ENCODE assay signal across 19 cellular contexts in genomic region chr1:101732221-101732620, GRCh38.
A peak's percentile ranks its signal among the peaks of the same experiment; 100 is the strongest.
DNase-seq lines count a peak whose midpoint lies in the region; ATAC-seq and TF ChIP-seq lines count a peak whose summit lies in the region.
"Had no signal": no experiment of that assay in that cellular context is flagged by ENCODE, and none has a peak within 500 bp of the region (broad histone marks: within the 10 kb centered on the region; RNA-seq: fewer than 3 reads in every experiment).

No MANE protein-coding gene starts in this region.

- intact Hi-C loops in CD4-positive, alpha-beta T cell (cut with DNase I, micrococcal nuclease) = no loop called here
- intact Hi-C loops in esophagus squamous epithelium (cut with DNase I) = no loop called here

- no peak for TF ChIP-seq CTCF in CD4-positive, alpha-beta T cell (IDR thresholded peaks at IDR 0.05)
- no peak for TF ChIP-seq CTCF in esophagus squamous epithelium (IDR thresholded peaks at IDR 0.05)

- no peak overlapping the region for H3K27ac Mint-ChIP-seq in CD4-positive, alpha-beta T cell
- H3K27ac Mint-ChIP-seq in activated naive CD8-positive, alpha-beta T cell treated with anti-CD3 and anti-CD28 coated beads for 36 hours = no peak overlapping the region
- H3K27ac Mint-ChIP-seq: CD14-positive monocyte; memory B cell; neural progenitor cell; stimulated activated effector memory CD8-positive, alpha-beta T cell treated with anti-CD3 and anti-CD28 coated beads, Interleukin-12 subunit alpha, Interleukin-12 subunit beta, amount 100 ng/mL, for 72 hours had no signal

- H3K4me1 ChIP-seq in esophagus squamous epithelium = no peaks in the 10 kb centered on the region
- H3K4me1 ChIP-seq: neural progenitor cell, SJCRH30, upper lobe of right lung had no signal

- H3K4me1 Mint-ChIP-seq in CD4-positive, alpha-beta T cell (ENCODE audit: low read depth) = no peaks in the 10 kb centered on the region
- H3K4me1 Mint-ChIP-seq in activated naive CD8-positive, alpha-beta T cell treated with anti-CD3 and anti-CD28 coated beads for 36 hours = no peaks in the 10 kb centered on the region
- H3K4me1 Mint-ChIP-seq: CD14-positive monocyte; memory B cell; neural progenitor cell; stimulated activated effector memory CD8-positive, alpha-beta T cell treated with anti-CD3 and anti-CD28 coated beads, Interleukin-12 subunit alpha, Interleukin-12 subunit beta, amount 100 ng/mL, for 72 hours had no signal

- no peak overlapping the region for H3K4me3 Mint-ChIP-seq in CD4-positive, alpha-beta T cell
- H3K4me3 Mint-ChIP-seq in activated naive CD8-positive, alpha-beta T cell treated with anti-CD3 and anti-CD28 coated beads for 36 hours = no peak overlapping the region
- H3K4me3 Mint-ChIP-seq: activated T-cell treated with anti-CD3 and anti-CD28 coated beads, Interleukin-2, amount 50 U/mL, for 4 hours; CD14-positive monocyte; memory B cell; neural progenitor cell; stimulated activated effector memory CD8-positive, alpha-beta T cell treated with anti-CD3 and anti-CD28 coated beads, Interleukin-12 subunit alpha, Interleukin-12 subunit beta, amount 100 ng/mL, for 72 hours had no signal

- H3K27me3 ChIP-seq in CD4-positive, alpha-beta T cell (ENCODE audit: control insufficient read depth, insufficient read depth, low read length) = no peaks in the 10 kb centered on the region
- H3K27me3 ChIP-seq in esophagus squamous epithelium = no peaks in the 10 kb centered on the region
- H3K27me3 ChIP-seq: neural progenitor cell, SJCRH30, upper lobe of right lung had no signal

- no peaks in the 10 kb centered on the region for H3K9me3 ChIP-seq in CD4-positive, alpha-beta T cell (ENCODE audit: control insufficient read depth, low read length)
- no peaks in the 10 kb centered on the region for H3K9me3 ChIP-seq in esophagus squamous epithelium
- H3K9me3 ChIP-seq: SJCRH30, upper lobe of right lung had no signal

- H3K36me3 ChIP-seq in esophagus squamous epithelium = no peaks in the 10 kb centered on the region
- H3K36me3 ChIP-seq: neural progenitor cell, SJCRH30, upper lobe of right lung had no signal

- no peak overlapping the region for H3K4me3 ChIP-seq in esophagus squamous epithelium
- H3K4me3 ChIP-seq: neural progenitor cell, SJCRH30, upper lobe of right lung had no signal

- POLR2A ChIA-PET in CD4-positive, alpha-beta T cell (lab: Charles Lee) = no interaction called here

- ATAC-seq in GM19023 (IDR thresholded peaks at IDR 0.05; ENCODE audit: unreplicated experiment) (peak; percentile 54), HG02759 (IDR thresholded peaks at IDR 0.05; ENCODE audit: unreplicated experiment) (peak; percentile 60), HG03565 (IDR thresholded peaks at IDR 0.05; ENCODE audit: unreplicated experiment) (peak; percentile 72)
- no peak for ATAC-seq in CD4-positive, alpha-beta T cell (ENCODE audit: poor library complexity)
- ATAC-seq: activated T-cell treated with anti-CD3 and anti-CD28 coated beads, Interleukin-2, amount 50 U/mL, for 4 hours; stimulated activated effector memory CD8-positive, alpha-beta T cell treated with anti-CD3 and anti-CD28 coated beads, Interleukin-12 subunit alpha, Interleukin-12 subunit beta, amount 100 ng/mL, for 72 hours; upper lobe of right lung had no signal

- 62 to 65% methylated on average over 2 of the region's 2 CpGs for WGBS in esophagus squamous epithelium, 2 donors

- TF ChIP-seq POLR2A in esophagus squamous epithelium (IDR thresholded peaks at IDR 0.05) = no peak

- H3K36me3 Mint-ChIP-seq in CD4-positive, alpha-beta T cell (ENCODE audit: low read depth) = no peaks in the 10 kb centered on the region
- no peaks in the 10 kb centered on the region for H3K36me3 Mint-ChIP-seq in activated naive CD8-positive, alpha-beta T cell treated with anti-CD3 and anti-CD28 coated beads for 36 hours
- H3K36me3 Mint-ChIP-seq: CD14-positive monocyte; memory B cell; neural progenitor cell; stimulated activated effector memory CD8-positive, alpha-beta T cell treated with anti-CD3 and anti-CD28 coated beads, Interleukin-12 subunit alpha, Interleukin-12 subunit beta, amount 100 ng/mL, for 72 hours had no signal

- DNase-seq in DMS53 (lab: John Stamatoyannopoulos, UW) (peak; percentile 50), 8988T (no peak), esophagus squamous epithelium (lab: John Stamatoyannopoulos, UW) (no peak)
- DNase-seq in CD4-positive, alpha-beta T cell = no peak
- DNase-seq in activated naive CD8-positive, alpha-beta T cell treated with anti-CD3 and anti-CD28 coated beads for 36 hours = no peak
- DNase-seq: activated CD4-positive, alpha-beta T cell treated with anti-CD3 and anti-CD28 coated beads, Interleukin-2, amount 50 U/mL, for 1 hour; activated T-cell treated with anti-CD3 and anti-CD28 coated beads, Interleukin-2, amount 50 U/mL, for 4 hours; EL; GOT3; SJCRH30; T1000; upper lobe of right lung had no signal

- H3K9me3 Mint-ChIP-seq in CD4-positive, alpha-beta T cell = no peaks in the 10 kb centered on the region
- H3K9me3 Mint-ChIP-seq in activated naive CD8-positive, alpha-beta T cell treated with anti-CD3 and anti-CD28 coated beads for 36 hours = no peaks in the 10 kb centered on the region
- H3K9me3 Mint-ChIP-seq: activated T-cell treated with anti-CD3 and anti-CD28 coated beads, Interleukin-2, amount 50 U/mL, for 4 hours; memory B cell; neural progenitor cell; stimulated activated effector memory CD8-positive, alpha-beta T cell treated with anti-CD3 and anti-CD28 coated beads, Interleukin-12 subunit alpha, Interleukin-12 subunit beta, amount 100 ng/mL, for 72 hours had no signal

- no peak overlapping the region for H3K27ac ChIP-seq in CD4-positive, alpha-beta T cell (ENCODE audit: low read depth, low read length)
- no peak overlapping the region for H3K27ac ChIP-seq in esophagus squamous epithelium
- H3K27ac ChIP-seq: neural progenitor cell, SJCRH30, upper lobe of right lung had no signal

- CTCF ChIA-PET in CD4-positive, alpha-beta T cell (lab: Charles Lee) = no interaction called here

- H3K27me3 Mint-ChIP-seq in CD4-positive, alpha-beta T cell = peaks cover 13% of the 10 kb centered on the region
- no peaks in the 10 kb centered on the region for H3K27me3 Mint-ChIP-seq in activated naive CD8-positive, alpha-beta T cell treated with anti-CD3 and anti-CD28 coated beads for 36 hours
